ENCODE assay signal across 31 cellular contexts in the genomic region with DNA sequence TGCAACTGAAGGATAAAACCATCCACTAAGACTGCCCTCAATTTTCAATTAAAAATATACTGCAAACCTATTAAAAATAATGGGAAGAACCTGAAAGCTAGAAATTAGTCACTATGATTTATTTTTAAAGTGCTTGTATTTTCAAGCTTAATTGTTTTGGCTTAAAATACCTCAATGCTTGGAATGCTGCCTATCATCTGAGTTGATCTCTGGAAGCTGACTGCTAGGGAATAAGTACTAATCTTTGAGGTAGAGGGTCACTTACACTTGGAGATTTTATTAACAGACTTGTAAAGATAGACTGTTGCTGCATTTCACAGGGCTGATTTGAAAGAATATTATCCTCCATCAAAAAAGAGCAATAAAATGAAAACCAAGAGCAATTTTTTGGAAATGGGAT. TPM values are rescaled to one million over a fixed set of nuclear protein-coding genes. Genes with fewer than 3 reads are reported as not detected.
"Had no signal": no experiment of that assay in that cellular context is flagged by ENCODE, and none has a peak within 500 bp of the region (broad histone marks: within the 10 kb centered on the region; RNA-seq: fewer than 3 reads in every experiment).

No MANE protein-coding gene starts in this region.

- H2AFZ ChIP-seq: neural progenitor cell, parathyroid adenoma had no signal

- H3K27ac ChIP-seq: left ventricle myocardium inferior, neural progenitor cell, neutrophil, parathyroid adenoma, psoas muscle, right atrium auricular region, right lobe of liver, tibial nerve, uterus had no signal

- ATAC-seq: natural killer cell; psoas muscle; right lobe of liver; stimulated activated memory B cell treated with anti-CD40 and anti-IgM and Interleukin-4, amounts not matched to agents 10 μg/mL and 1 μg/mL and 100 μg/mL, for 72 hours; stimulated activated naive CD8-positive, alpha-beta T cell treated with anti-CD3 and anti-CD28 coated beads, Interleukin-15, amount 100 ng/mL, for 72 hours had no signal

- H3K27me3 ChIP-seq: right atrium auricular region had no signal

- H3K4me1 ChIP-seq: neural progenitor cell, psoas muscle, right lobe of liver, uterus had no signal

- H3K79me2 ChIP-seq: parathyroid adenoma had no signal

- H3K4me2 ChIP-seq: neural progenitor cell, smooth muscle cell had no signal

- H3K9ac ChIP-seq: neural progenitor cell, parathyroid adenoma had no signal

- H3K36me3 ChIP-seq: left ventricle myocardium inferior, neural progenitor cell, neutrophil, right atrium auricular region, right lobe of liver, tibial nerve, uterus had no signal

- H3K4me1 Mint-ChIP-seq: immature natural killer cell, natural killer cell had no signal

- H3K9me3 ChIP-seq: left ventricle myocardium inferior, neutrophil, psoas muscle, right atrium auricular region, right lobe of liver, tibial nerve, uterus had no signal

- H3K27ac Mint-ChIP-seq: immature natural killer cell; memory B cell; naive B cell; natural killer cell; nephron progenitor cell; neural progenitor cell; stimulated activated memory B cell treated with anti-CD40 and anti-IgM and Interleukin-4, amounts not matched to agents 10 μg/mL and 1 μg/mL and 100 μg/mL, for 72 hours; stimulated activated naive CD8-positive, alpha-beta T cell treated with anti-CD3 and anti-CD28 coated beads, Interleukin-15, amount 100 ng/mL, for 72 hours; type B pancreatic cell had no signal

- DNase-seq: hypothalamus; immature natural killer cell; islet precursor cell; left ventricle myocardium inferior; naive B cell; natural killer cell; nephron progenitor cell; occipital lobe; psoas muscle; right lobe of liver; stimulated activated CD4-positive, alpha-beta T cell treated with anti-CD3 and anti-CD28 coated beads, Interleukin-1b, Interleukin-23, amount 100 ng/mL, for 48 hours; stimulated activated CD4-positive, alpha-beta T cell treated with anti-CD3 and anti-CD28 coated beads, Interleukin-2, amount 100 ng/mL, for 48 hours; stimulated activated CD4-positive, alpha-beta T cell treated with anti-CD3 and anti-CD28 coated beads, Interleukin-4, amount 100 ng/mL, for 4 hours; stimulated activated CD8-positive, alpha-beta memory T cell treated with anti-CD3 and anti-CD28 coated beads, Interleukin-4, amount 100 ng/mL, for 48 hours; stimulated activated naive CD4-positive, alpha-beta T cell treated with Interleukin-2 at 50 U/mL for 16 hours; stimulated activated naive CD8-positive, alpha-beta T cell treated with anti-CD3 and anti-CD28 coated beads, Interleukin-15, amount 100 ng/mL, for 72 hours; substantia nigra; uterus had no signal

- H3K36me3 Mint-ChIP-seq: immature natural killer cell; memory B cell; neural progenitor cell; stimulated activated memory B cell treated with anti-CD40 and anti-IgM and Interleukin-4, amounts not matched to agents 10 μg/mL and 1 μg/mL and 100 μg/mL, for 72 hours; type B pancreatic cell had no signal

- H3K9me3 Mint-ChIP-seq: memory B cell; nephron progenitor cell; neural progenitor cell; stimulated activated memory B cell treated with anti-CD40 and anti-IgM and Interleukin-4, amounts not matched to agents 10 μg/mL and 1 μg/mL and 100 μg/mL, for 72 hours; stimulated activated naive CD8-positive, alpha-beta T cell treated with anti-CD3 and anti-CD28 coated beads, Interleukin-15, amount 100 ng/mL, for 72 hours; type B pancreatic cell had no signal

- H3K4me3 Mint-ChIP-seq: immature natural killer cell; memory B cell; naive B cell; natural killer cell; nephron progenitor cell; neural progenitor cell; stimulated activated memory B cell treated with anti-CD40 and anti-IgM and Interleukin-4, amounts not matched to agents 10 μg/mL and 1 μg/mL and 100 μg/mL, for 72 hours; stimulated activated naive CD8-positive, alpha-beta T cell treated with anti-CD3 and anti-CD28 coated beads, Interleukin-15, amount 100 ng/mL, for 72 hours; type B pancreatic cell had no signal

- H3K4me3 ChIP-seq: left ventricle myocardium inferior, neural progenitor cell, psoas muscle, right atrium auricular region, right lobe of liver, smooth muscle cell, tibial nerve, uterus had no signal

RNA-seq across cellular contexts. Expression of gene PCSK1, which starts 6.2 kb away (rescaled TPM):
- total RNA-seq: kidney epithelial cell, mononuclear cell, natural killer cell, osteocyte, right lobe of liver, skeletal muscle tissue had no signal
- polyA plus RNA-seq: immature natural killer cell had no signal
